In genomic region chr7:92648082-92648481, GRCh38 we compare ENCODE assay signal across 9 cellular contexts. TPM values are rescaled to one million over a fixed set of nuclear protein-coding genes. Genes with fewer than 3 reads are reported as not detected.
DNase-seq lines count a peak whose midpoint lies in the region; ATAC-seq, FAIRE-seq and TF ChIP-seq lines count a peak whose summit lies in the region.
"Had no signal": no experiment of that assay in that cellular context is flagged by ENCODE, and none has a peak within 500 bp of the region (broad histone marks: within the 10 kb centered on the region; RNA-seq: fewer than 3 reads in every experiment).

No MANE protein-coding gene starts in this region.

- no peaks in the 10 kb centered on the region for H3K9me3 ChIP-seq in Karpas-422 (ENCODE audit: low read length)
- H3K9me3 ChIP-seq in endodermal cell (ENCODE audit: control insufficient read depth, low read length): no peaks in the 10 kb centered on the region
- H3K9me3 ChIP-seq: ascending aorta had no signal

- no peak overlapping the region for H3K27ac Mint-ChIP-seq in endodermal cell

- no peak overlapping the region for H3K4me3 ChIP-seq in Karpas-422 (ENCODE audit: low read length)
- H3K4me3 ChIP-seq in endodermal cell (ENCODE audit: low read length): no peak overlapping the region
- H3K4me3 ChIP-seq: ascending aorta had no signal

- peaks cover 32% of the 10 kb centered on the region for H3K79me2 ChIP-seq in Karpas-422 (ENCODE audit: low read length)

- H3K4me2 ChIP-seq in Karpas-422 (ENCODE audit: low read depth, low read length, poor library complexity, severe bottlenecking): no peak overlapping the region

- H3K9ac ChIP-seq in Karpas-422 (ENCODE audit: low read length) (no peak overlapping the region), endodermal cell (ENCODE audit: extremely low read depth, low read length, poor library complexity, severe bottlenecking) (no peak overlapping the region)

- peaks cover 31% of the 10 kb centered on the region for H3K4me1 ChIP-seq in Karpas-422 (ENCODE audit: low read length)
- H3K4me1 ChIP-seq in endodermal cell (ENCODE audit: control insufficient read depth, insufficient read depth, low read length): no peaks in the 10 kb centered on the region
- H3K4me1 ChIP-seq: ascending aorta had no signal

- H3K36me3 ChIP-seq in Karpas-422 (ENCODE audit: insufficient read depth, low read length) (no peaks in the 10 kb centered on the region), endodermal cell (ENCODE audit: control insufficient read depth, insufficient read depth, low read length) (no peaks in the 10 kb centered on the region)
- H3K36me3 ChIP-seq: ascending aorta had no signal

- H3K9me2 ChIP-seq in Karpas-422 (replicated peaks; ENCODE audit: insufficient read depth, low read length): no peaks in the 10 kb centered on the region

- peak; percentile 51 for ATAC-seq in GM19468 (IDR thresholded peaks at IDR 0.05; ENCODE audit: extremely low read depth, unreplicated experiment)
- ATAC-seq in HG03108 (IDR thresholded peaks at IDR 0.05; ENCODE audit: unreplicated experiment): peak; percentile 46

- no peaks in the 10 kb centered on the region for H4K20me1 ChIP-seq in Karpas-422 (ENCODE audit: insufficient read depth, low read depth, low read length)

- TF ChIP-seq CTCF in endodermal cell (conservative IDR thresholded peaks at IDR 0.05): no peak

- no peaks in the 10 kb centered on the region for H3K9me3 Mint-ChIP-seq in endodermal cell

- H3K27ac ChIP-seq in angular gyrus (ENCODE audit: low read depth, low read length) (peak overlapping the region; percentile 74), Karpas-422 (ENCODE audit: low read length) (no peak overlapping the region), endodermal cell (ENCODE audit: low read depth, low read length) (no peak overlapping the region)
- H3K27ac ChIP-seq: ascending aorta had no signal

- FAIRE-seq in GM12891 (lab: Jason Lieb, UNC): peak; percentile 70

- WGBS in endodermal cell (ENCODE audit: insufficient coverage in 1 of 2, insufficient read length in 1 of 2), 2 experiments: 93 to 100% methylated on average over 1 to 4 of the region's 4 CpGs

- DNase-seq in GM12891 (ENCODE audit: insufficient read length, low spot score) (no peak), Karpas-422 (no peak), endodermal cell (no peak), NCI-H748 (lab: John Stamatoyannopoulos, UW; ENCODE audit: unreplicated experiment) (no peak), Ammon's horn (ENCODE audit: low spot score) (no peak)

- H3K27me3 ChIP-seq in Karpas-422 (ENCODE audit: low read length) (no peaks in the 10 kb centered on the region), endodermal cell (ENCODE audit: control insufficient read depth, insufficient read depth, low read length, poor library complexity, severe bottlenecking) (no peaks in the 10 kb centered on the region)
- H3K27me3 ChIP-seq: ascending aorta had no signal

- H3K4me3 Mint-ChIP-seq in endodermal cell: no peak overlapping the region

- H3K4me1 Mint-ChIP-seq in endodermal cell: peaks cover 16% of the 10 kb centered on the region

- H2AFZ ChIP-seq in Karpas-422 (ENCODE audit: low read length): no peak overlapping the region

- no peaks in the 10 kb centered on the region for H3K27me3 Mint-ChIP-seq in endodermal cell (ENCODE audit: insufficient read depth)

- no peaks in the 10 kb centered on the region for H3K36me3 Mint-ChIP-seq in endodermal cell (ENCODE audit: low read depth)

- no peak for TF ChIP-seq POLR2A in GM12891 (IDR thresholded peaks at IDR 0.05; ENCODE audit: low read depth, low read length)

TF ChIP-seq in GM12891, 5 proteins besides CTCF, POLR2A, EP300 and RAD21:
- TF ChIP-seq SPI1 (IDR thresholded peaks at IDR 0.05; ENCODE audit: low read depth, low read length) (peak; percentile 62), POU2F2 (IDR thresholded peaks at IDR 0.05; ENCODE audit: low read depth, low read length) (0 out of 2 replicates have a peak, but pooled peaks have one; percentile 15), POLR2AphosphoS5 (IDR thresholded peaks at IDR 0.05; ENCODE audit: low read depth, low read length) (no peak), PAX5 (IDR thresholded peaks at IDR 0.05; ENCODE audit: insufficient read depth, low read length, severe bottlenecking) (no peak)

RNA-seq across cellular contexts. Expression of gene FAM133B, which starts 57.9 kb away (rescaled TPM):
- polyA plus RNA-seq in GM12891 (2012; ENCODE audit: low read depth, missing spikeins): 17.2 TPM
- 18.8 and 41.2 TPM in 2 replicates for total RNA-seq in Karpas-422 (2014; rRNA removed; shearing (Covaris generic); ENCODE audit: low replicate concordance)
- total RNA-seq in endodermal cell: 10 to 100 TPM; 35.9 to 38.2 TPM
- 32.7 TPM for polyA plus RNA-seq in endodermal cell (2013, experiment 1 of 2)
- 33.2 TPM for polyA plus RNA-seq in endodermal cell (2013, experiment 2 of 2)
